ENCODE assay signal across 1 cellular context in the genomic region with DNA sequence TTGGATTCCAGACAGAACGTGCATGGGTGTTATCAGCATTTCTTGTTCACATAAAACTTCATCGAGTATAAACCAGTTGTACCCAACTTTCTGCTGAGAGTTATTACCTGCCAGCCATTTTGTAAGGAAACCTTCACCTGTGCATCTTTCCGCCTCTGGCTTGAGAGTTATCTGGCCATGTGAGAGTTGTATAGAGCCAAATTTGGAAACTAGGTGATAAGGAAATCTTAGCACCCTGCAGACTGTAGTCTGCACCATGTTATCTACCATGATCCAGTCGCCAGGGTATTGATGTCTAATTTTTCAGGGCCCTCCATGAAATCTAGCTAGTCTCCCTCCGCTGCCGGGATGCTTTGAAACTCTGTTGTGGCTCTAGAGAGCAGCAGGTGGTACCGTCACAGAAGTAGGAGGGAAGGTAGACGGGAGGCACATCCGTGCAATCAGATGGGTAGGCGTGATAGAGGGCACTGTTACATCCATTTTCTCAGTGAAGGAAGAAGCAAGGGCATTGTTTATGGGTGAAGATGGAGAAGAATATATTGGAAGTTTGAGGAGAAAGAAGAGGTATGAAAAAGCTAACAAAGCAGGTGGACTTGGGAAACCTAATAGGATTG.
TF ChIP-seq lines count a peak whose summit lies in the region.

No MANE protein-coding gene starts in this region.

TF ChIP-seq in SK-N-SH, 30 proteins besides CTCF, POLR2A, EP300 and RAD21 (continued from another document):
- TF ChIP-seq, protein P1, sequence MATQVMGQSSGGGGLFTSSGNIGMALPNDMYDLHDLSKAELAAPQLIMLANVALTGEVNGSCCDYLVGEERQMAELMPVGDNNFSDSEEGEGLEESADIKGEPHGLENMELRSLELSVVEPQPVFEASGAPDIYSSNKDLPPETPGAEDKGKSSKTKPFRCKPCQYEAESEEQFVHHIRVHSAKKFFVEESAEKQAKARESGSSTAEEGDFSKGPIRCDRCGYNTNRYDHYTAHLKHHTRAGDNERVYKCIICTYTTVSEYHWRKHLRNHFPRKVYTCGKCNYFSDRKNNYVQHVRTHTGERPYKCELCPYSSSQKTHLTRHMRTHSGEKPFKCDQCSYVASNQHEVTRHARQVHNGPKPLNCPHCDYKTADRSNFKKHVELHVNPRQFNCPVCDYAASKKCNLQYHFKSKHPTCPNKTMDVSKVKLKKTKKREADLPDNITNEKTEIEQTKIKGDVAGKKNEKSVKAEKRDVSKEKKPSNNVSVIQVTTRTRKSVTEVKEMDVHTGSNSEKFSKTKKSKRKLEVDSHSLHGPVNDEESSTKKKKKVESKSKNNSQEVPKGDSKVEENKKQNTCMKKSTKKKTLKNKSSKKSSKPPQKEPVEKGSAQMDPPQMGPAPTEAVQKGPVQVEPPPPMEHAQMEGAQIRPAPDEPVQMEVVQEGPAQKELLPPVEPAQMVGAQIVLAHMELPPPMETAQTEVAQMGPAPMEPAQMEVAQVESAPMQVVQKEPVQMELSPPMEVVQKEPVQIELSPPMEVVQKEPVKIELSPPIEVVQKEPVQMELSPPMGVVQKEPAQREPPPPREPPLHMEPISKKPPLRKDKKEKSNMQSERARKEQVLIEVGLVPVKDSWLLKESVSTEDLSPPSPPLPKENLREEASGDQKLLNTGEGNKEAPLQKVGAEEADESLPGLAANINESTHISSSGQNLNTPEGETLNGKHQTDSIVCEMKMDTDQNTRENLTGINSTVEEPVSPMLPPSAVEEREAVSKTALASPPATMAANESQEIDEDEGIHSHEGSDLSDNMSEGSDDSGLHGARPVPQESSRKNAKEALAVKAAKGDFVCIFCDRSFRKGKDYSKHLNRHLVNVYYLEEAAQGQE (IDR thresholded peaks at IDR 0.05; ENCODE audit: low read depth, low read length), result no peak
- TF ChIP-seq JUND (IDR thresholded peaks at IDR 0.05) (no peak), FOXM1 (IDR thresholded peaks at IDR 0.05; ENCODE audit: low read depth) (no peak), CHD2 (IDR thresholded peaks at IDR 0.05; ENCODE audit: low read length, partially characterized antibody) (no peak), RCOR1 (IDR thresholded peaks at IDR 0.05; ENCODE audit: low read length) (no peak), GABPA (IDR thresholded peaks at IDR 0.05; ENCODE audit: low read depth) (no peak), RFX5 (IDR thresholded peaks at IDR 0.05; ENCODE audit: low read length) (no peak)
- TF ChIP-seq, protein P2, sequence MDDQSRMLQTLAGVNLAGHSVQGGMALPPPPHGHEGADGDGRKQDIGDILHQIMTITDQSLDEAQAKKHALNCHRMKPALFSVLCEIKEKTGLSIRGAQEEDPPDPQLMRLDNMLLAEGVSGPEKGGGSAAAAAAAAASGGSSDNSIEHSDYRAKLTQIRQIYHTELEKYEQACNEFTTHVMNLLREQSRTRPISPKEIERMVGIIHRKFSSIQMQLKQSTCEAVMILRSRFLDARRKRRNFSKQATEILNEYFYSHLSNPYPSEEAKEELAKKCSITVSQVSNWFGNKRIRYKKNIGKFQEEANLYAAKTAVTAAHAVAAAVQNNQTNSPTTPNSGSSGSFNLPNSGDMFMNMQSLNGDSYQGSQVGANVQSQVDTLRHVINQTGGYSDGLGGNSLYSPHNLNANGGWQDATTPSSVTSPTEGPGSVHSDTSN (IDR thresholded peaks at IDR 0.05), result no peak
- TF ChIP-seq, protein P3, sequence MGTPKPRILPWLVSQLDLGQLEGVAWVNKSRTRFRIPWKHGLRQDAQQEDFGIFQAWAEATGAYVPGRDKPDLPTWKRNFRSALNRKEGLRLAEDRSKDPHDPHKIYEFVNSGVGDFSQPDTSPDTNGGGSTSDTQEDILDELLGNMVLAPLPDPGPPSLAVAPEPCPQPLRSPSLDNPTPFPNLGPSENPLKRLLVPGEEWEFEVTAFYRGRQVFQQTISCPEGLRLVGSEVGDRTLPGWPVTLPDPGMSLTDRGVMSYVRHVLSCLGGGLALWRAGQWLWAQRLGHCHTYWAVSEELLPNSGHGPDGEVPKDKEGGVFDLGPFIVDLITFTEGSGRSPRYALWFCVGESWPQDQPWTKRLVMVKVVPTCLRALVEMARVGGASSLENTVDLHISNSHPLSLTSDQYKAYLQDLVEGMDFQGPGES (IDR thresholded peaks at IDR 0.05; ENCODE audit: low read depth, low read length), result no peak
